1 cellular context compared by ENCODE assay signal in genomic region chr1:19758227-19758830, GRCh38.
A peak's percentile ranks its signal among the peaks of the same experiment; 100 is the strongest.
TF ChIP-seq lines count a peak whose summit lies in the region.

No MANE protein-coding gene starts in this region.

TF ChIP-seq in SK-N-SH, 30 proteins besides CTCF, POLR2A, EP300 and RAD21 (continued from another document):
- TF ChIP-seq REST (IDR thresholded peaks at IDR 0.05; ENCODE audit: low read depth, low read length): no peak
- no peak for TF ChIP-seq FOXM1 (IDR thresholded peaks at IDR 0.05; ENCODE audit: low read depth)
- TF ChIP-seq ZBTB33 (IDR thresholded peaks at IDR 0.05; ENCODE audit: borderline replicate concordance, low read depth): no peak
- peak; percentile 64; the same call in 1 of the 2 replicates for TF ChIP-seq TCF12 (IDR thresholded peaks at IDR 0.05)
- peak; percentile 39; the same call in 1 of the 2 replicates for TF ChIP-seq RXRA (IDR thresholded peaks at IDR 0.05; ENCODE audit: borderline replicate concordance, low read depth)
- TF ChIP-seq NFIC (IDR thresholded peaks at IDR 0.05; ENCODE audit: borderline replicate concordance): peak; percentile 24; the same call in 1 of the 2 replicates
- TF ChIP-seq USF1 (IDR thresholded peaks at IDR 0.05; ENCODE audit: borderline replicate concordance, low read depth): peak; percentile 73; the same call in 1 of the 2 replicates
- no peak for TF ChIP-seq ELF1 (IDR thresholded peaks at IDR 0.05)
- TF ChIP-seq FOXJ3 (CRISPR knock-in tag; IDR thresholded peaks at IDR 0.05): no peak
